1 cellular context compared by ENCODE assay signal in the genomic region with DNA sequence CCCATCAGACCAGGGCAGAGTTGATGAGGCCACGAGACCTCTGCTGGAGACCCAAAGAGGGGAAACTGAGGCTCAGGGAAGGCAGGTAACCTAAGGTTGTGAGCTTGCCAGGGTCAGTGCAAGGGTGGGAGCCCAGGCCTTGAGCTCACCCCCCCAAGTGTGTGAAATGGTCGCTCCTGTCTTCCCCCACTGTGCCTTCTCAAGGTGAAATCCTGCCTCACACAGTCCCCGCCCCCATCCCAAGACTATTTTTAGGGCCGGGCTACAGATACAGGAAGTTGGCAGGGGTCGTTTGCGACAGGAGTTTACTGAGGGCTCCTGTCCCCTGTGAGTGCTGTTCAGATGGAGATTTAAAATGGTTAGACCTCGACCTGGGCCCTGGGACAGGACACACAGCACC.
TF ChIP-seq lines count a peak whose summit lies in the region.

No MANE protein-coding gene starts in this region.

TF ChIP-seq in WTC11, 78 proteins besides CTCF, POLR2A, EP300 and RAD21:
- TF ChIP-seq, protein P1, sequence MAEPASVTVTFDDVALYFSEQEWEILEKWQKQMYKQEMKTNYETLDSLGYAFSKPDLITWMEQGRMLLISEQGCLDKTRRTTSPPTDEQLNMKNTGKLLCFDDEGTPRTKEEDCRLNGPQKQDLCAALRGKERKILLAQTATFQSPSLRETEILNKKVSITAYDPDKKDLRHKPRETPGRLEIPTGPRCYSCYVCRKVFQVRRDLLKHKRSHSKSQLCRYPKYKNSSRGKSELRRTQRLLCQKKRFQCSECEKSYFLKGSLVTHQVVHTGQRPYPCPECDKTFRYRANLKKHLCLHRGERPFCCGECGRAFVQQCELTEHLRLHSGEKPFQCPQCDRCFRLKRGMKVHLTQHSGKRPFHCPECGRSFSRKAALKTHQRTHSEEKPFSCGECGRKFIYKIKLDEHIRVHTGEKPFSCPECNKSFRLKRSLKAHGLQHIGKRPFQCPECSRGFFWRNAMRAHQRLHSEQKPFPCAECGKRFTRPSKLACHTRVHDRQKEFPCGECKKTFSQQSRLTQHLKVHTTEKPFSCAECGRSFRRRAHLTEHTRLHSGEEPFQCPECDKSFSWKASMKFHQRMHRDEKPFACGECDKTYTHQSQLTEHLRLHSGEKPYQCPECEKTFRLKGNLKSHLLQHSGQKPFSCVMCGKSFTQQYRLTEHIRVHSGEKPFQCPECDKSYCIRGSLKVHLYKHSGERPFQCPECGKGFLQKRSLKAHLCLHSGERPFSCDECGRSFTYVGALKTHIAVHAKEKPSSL (CRISPR knock-in tag; conservative IDR thresholded peaks at IDR 0.05): no peak
- TF ChIP-seq, protein P2, sequence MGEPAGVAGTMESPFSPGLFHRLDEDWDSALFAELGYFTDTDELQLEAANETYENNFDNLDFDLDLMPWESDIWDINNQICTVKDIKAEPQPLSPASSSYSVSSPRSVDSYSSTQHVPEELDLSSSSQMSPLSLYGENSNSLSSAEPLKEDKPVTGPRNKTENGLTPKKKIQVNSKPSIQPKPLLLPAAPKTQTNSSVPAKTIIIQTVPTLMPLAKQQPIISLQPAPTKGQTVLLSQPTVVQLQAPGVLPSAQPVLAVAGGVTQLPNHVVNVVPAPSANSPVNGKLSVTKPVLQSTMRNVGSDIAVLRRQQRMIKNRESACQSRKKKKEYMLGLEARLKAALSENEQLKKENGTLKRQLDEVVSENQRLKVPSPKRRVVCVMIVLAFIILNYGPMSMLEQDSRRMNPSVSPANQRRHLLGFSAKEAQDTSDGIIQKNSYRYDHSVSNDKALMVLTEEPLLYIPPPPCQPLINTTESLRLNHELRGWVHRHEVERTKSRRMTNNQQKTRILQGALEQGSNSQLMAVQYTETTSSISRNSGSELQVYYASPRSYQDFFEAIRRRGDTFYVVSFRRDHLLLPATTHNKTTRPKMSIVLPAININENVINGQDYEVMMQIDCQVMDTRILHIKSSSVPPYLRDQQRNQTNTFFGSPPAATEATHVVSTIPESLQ (CRISPR knock-in tag; IDR thresholded peaks at IDR 0.05): no peak
- TF ChIP-seq ZNF138 (CRISPR knock-in tag; conservative IDR thresholded peaks at IDR 0.05): no peak
- no peak for TF ChIP-seq NFE2L1 (CRISPR knock-in tag; IDR thresholded peaks at IDR 0.05)
- TF ChIP-seq ETV6 (CRISPR knock-in tag; IDR thresholded peaks at IDR 0.05): no peak
- no peak for TF ChIP-seq JAZF1 (CRISPR knock-in tag; IDR thresholded peaks at IDR 0.05)
- TF ChIP-seq ZNF671 (CRISPR knock-in tag; IDR thresholded peaks at IDR 0.05): no peak
- TF ChIP-seq, protein P3, sequence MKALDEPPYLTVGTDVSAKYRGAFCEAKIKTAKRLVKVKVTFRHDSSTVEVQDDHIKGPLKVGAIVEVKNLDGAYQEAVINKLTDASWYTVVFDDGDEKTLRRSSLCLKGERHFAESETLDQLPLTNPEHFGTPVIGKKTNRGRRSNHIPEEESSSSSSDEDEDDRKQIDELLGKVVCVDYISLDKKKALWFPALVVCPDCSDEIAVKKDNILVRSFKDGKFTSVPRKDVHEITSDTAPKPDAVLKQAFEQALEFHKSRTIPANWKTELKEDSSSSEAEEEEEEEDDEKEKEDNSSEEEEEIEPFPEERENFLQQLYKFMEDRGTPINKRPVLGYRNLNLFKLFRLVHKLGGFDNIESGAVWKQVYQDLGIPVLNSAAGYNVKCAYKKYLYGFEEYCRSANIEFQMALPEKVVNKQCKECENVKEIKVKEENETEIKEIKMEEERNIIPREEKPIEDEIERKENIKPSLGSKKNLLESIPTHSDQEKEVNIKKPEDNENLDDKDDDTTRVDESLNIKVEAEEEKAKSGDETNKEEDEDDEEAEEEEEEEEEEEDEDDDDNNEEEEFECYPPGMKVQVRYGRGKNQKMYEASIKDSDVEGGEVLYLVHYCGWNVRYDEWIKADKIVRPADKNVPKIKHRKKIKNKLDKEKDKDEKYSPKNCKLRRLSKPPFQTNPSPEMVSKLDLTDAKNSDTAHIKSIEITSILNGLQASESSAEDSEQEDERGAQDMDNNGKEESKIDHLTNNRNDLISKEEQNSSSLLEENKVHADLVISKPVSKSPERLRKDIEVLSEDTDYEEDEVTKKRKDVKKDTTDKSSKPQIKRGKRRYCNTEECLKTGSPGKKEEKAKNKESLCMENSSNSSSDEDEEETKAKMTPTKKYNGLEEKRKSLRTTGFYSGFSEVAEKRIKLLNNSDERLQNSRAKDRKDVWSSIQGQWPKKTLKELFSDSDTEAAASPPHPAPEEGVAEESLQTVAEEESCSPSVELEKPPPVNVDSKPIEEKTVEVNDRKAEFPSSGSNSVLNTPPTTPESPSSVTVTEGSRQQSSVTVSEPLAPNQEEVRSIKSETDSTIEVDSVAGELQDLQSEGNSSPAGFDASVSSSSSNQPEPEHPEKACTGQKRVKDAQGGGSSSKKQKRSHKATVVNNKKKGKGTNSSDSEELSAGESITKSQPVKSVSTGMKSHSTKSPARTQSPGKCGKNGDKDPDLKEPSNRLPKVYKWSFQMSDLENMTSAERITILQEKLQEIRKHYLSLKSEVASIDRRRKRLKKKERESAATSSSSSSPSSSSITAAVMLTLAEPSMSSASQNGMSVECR (CRISPR knock-in tag; IDR thresholded peaks at IDR 0.05; ENCODE audit: borderline replicate concordance): no peak
- TF ChIP-seq ELF4 (CRISPR knock-in tag; IDR thresholded peaks at IDR 0.05; ENCODE audit: low read depth): no peak
- TF ChIP-seq HMGA2 (CRISPR knock-in tag; IDR thresholded peaks at IDR 0.05): no peak
- TF ChIP-seq, protein P4, sequence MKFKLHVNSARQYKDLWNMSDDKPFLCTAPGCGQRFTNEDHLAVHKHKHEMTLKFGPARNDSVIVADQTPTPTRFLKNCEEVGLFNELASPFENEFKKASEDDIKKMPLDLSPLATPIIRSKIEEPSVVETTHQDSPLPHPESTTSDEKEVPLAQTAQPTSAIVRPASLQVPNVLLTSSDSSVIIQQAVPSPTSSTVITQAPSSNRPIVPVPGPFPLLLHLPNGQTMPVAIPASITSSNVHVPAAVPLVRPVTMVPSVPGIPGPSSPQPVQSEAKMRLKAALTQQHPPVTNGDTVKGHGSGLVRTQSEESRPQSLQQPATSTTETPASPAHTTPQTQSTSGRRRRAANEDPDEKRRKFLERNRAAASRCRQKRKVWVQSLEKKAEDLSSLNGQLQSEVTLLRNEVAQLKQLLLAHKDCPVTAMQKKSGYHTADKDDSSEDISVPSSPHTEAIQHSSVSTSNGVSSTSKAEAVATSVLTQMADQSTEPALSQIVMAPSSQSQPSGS (CRISPR knock-in tag; IDR thresholded peaks at IDR 0.05; ENCODE audit: borderline replicate concordance, low read depth): no peak
- TF ChIP-seq, protein P5, sequence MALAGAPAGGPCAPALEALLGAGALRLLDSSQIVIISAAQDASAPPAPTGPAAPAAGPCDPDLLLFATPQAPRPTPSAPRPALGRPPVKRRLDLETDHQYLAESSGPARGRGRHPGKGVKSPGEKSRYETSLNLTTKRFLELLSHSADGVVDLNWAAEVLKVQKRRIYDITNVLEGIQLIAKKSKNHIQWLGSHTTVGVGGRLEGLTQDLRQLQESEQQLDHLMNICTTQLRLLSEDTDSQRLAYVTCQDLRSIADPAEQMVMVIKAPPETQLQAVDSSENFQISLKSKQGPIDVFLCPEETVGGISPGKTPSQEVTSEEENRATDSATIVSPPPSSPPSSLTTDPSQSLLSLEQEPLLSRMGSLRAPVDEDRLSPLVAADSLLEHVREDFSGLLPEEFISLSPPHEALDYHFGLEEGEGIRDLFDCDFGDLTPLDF (CRISPR knock-in tag; IDR thresholded peaks at IDR 0.05): no peak
- TF ChIP-seq NR2C2 (CRISPR knock-in tag; IDR thresholded peaks at IDR 0.05): no peak
- TF ChIP-seq ZNF121 (CRISPR knock-in tag; IDR thresholded peaks at IDR 0.05): no peak
- TF ChIP-seq, protein P6, sequence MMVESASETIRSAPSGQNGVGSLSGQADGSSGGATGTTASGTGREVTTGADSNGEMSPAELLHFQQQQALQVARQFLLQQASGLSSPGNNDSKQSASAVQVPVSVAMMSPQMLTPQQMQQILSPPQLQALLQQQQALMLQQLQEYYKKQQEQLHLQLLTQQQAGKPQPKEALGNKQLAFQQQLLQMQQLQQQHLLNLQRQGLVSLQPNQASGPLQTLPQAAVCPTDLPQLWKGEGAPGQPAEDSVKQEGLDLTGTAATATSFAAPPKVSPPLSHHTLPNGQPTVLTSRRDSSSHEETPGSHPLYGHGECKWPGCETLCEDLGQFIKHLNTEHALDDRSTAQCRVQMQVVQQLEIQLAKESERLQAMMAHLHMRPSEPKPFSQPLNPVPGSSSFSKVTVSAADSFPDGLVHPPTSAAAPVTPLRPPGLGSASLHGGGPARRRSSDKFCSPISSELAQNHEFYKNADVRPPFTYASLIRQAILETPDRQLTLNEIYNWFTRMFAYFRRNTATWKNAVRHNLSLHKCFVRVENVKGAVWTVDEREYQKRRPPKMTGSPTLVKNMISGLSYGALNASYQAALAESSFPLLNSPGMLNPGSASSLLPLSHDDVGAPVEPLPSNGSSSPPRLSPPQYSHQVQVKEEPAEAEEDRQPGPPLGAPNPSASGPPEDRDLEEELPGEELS (CRISPR knock-in tag; IDR thresholded peaks at IDR 0.05): no peak
- TF ChIP-seq GTF2I (CRISPR knock-in tag; conservative IDR thresholded peaks at IDR 0.05): no peak
TF ChIP-seq in WTC11: peak in this region for 0.
